21 cellular contexts compared by ENCODE assay signal in genomic region chr1:214824758-214825157, GRCh38.
"Had no signal": no experiment of that assay in that cellular context is flagged by ENCODE, and none has a peak within 500 bp of the region (broad histone marks: within the 10 kb centered on the region; RNA-seq: fewer than 3 reads in every experiment).

No MANE protein-coding gene starts in this region.

- DNase-seq: activated B cell treated with CpG ODN at 0.5 μM for 24 hours; activated CD4-positive, alpha-beta memory T cell treated with anti-CD3 and anti-CD28 coated beads for 36 hours; activated CD4-positive, alpha-beta T cell treated with anti-CD3 and anti-CD28 coated beads for 4 hours; activated T-cell treated with anti-CD3 and anti-CD28 coated beads for 4 hours; amniotic stem cell; caudate nucleus; colonic mucosa; foreskin melanocyte; glutamatergic neuron; hippocampal formation; pancreas; stimulated activated CD4-positive, alpha-beta T cell treated with anti-CD3 and anti-CD28 coated beads, Interleukin-4, amount 100 ng/mL, for 4 hours; T-helper 9 cell; testis; upper lobe of left lung had no signal

- H3K4me3 ChIP-seq: colonic mucosa, lung, pancreas, upper lobe of left lung had no signal

- ATAC-seq: esophagus mucosa; left lobe of liver; natural killer cell treated with Interleukin-12 subunit alpha and Interleukin-12 subunit beta and Interleukin-15 and Interleukin-18, amount 100 ng/mL, for 72 hours; pancreas; sciatic nerve; stimulated activated memory B cell treated with anti-CD40 and anti-IgM and Interleukin-4, amounts not matched to agents 10 μg/mL and 1 μg/mL and 100 μg/mL, for 72 hours had no signal
